ENCODE assay signal across 19 cellular contexts in genomic region chr1:113893267-113893666, GRCh38. TPM values are rescaled to one million over a fixed set of nuclear protein-coding genes. Genes with fewer than 3 reads are reported as not detected.
DNase-seq lines count a peak whose midpoint lies in the region; ATAC-seq, FAIRE-seq and TF ChIP-seq lines count a peak whose summit lies in the region.
"Had no signal": no experiment of that assay in that cellular context is flagged by ENCODE, and none has a peak within 500 bp of the region (broad histone marks: within the 10 kb centered on the region; RNA-seq: fewer than 3 reads in every experiment).

No MANE protein-coding gene starts in this region.

- POLR2A ChIA-PET in HepG2 (lab: Yijun Ruan, JAX) (no interaction called here), HEK293 (lab: Yijun Ruan, JAX) (interaction anchor here (1.4 to 1.5 kb wide), 2 partner anchors 9 to 11 kb away, joined by 3 read pairs; partner anchors contain the start of genes AP4B1 and DCLRE1B), MCF 10A (lab: Yijun Ruan, JAX) (interaction anchor here (1.8 kb wide), 1 partner anchor 11 kb away, joined by 5 read pairs; the partner anchor contains the start of gene AP4B1), OCI-LY7 (lab: Charles Lee) (interaction anchor here (0.7 to 2.0 kb wide), 4 partner anchors 10 to 24 kb away, joined by 3 to 7 read pairs (median 5); no protein-coding TSS in a partner anchor)

- BruUV-seq in HepG2 (replicated peaks; lab: Mats Ljungman, UMichigan) (no TSS peak), MCF 10A (replicated peaks; lab: Mats Ljungman, UMichigan) (no TSS peak), OCI-LY7 (replicated peaks; lab: Mats Ljungman, UMichigan) (no TSS peak)

- 83% methylated on average over 3 of the region's 3 CpGs for WGBS in HepG2 (ENCODE audit: low lambda C conversion rate)
- 71% methylated on average over 1 of the region's 3 CpGs for WGBS in right lobe of liver (ENCODE audit: insufficient coverage, low coverage, low lambda C conversion rate, missing lambda C conversion rate)

- peak overlapping the region; percentile 5 for H3K27ac Mint-ChIP-seq in stimulated activated memory B cell treated with anti-CD40 and anti-IgM and Interleukin-4, amounts not matched to agents 10 μg/mL and 1 μg/mL and 100 μg/mL, for 72 hours
- no peak overlapping the region for H3K27ac Mint-ChIP-seq in MCF 10A (ENCODE audit: low read depth, unreplicated experiment)

- H3K27me3 Mint-ChIP-seq in stimulated activated memory B cell treated with anti-CD40 and anti-IgM and Interleukin-4, amounts not matched to agents 10 μg/mL and 1 μg/mL and 100 μg/mL, for 72 hours, result no peaks in the 10 kb centered on the region
- no peaks in the 10 kb centered on the region for H3K27me3 Mint-ChIP-seq in MCF 10A (ENCODE audit: insufficient read depth, unreplicated experiment)
- H3K27me3 Mint-ChIP-seq: CD8-positive, alpha-beta memory T cell; IgD-negative memory B cell had no signal

- intact Hi-C loops in HepG2 (cut with micrococcal nuclease; ENCODE audit: unreplicated experiment), result no loop called here
- intact Hi-C loops in right lobe of liver (cut with DNase I), result no loop called here
- intact Hi-C loops in left colon (cut with DNase I, micrococcal nuclease), result loop anchor here in 1 of 2 donors (10.0 kb wide), 1 partner anchor 48 kb away; no protein-coding TSS in a partner anchor
- intact Hi-C loops in MCF 10A (cut with micrococcal nuclease), result no loop called here
- intact Hi-C loops in OCI-LY7 (cut with micrococcal nuclease; ENCODE audit: unreplicated experiment), result no loop called here

- no peak overlapping the region for H3K9ac ChIP-seq in HepG2 (ENCODE audit: insufficient read depth, low read depth, low read length)
- H3K9ac ChIP-seq: GM23248 had no signal

- H3K9me2 ChIP-seq in OCI-LY7 (ENCODE audit: insufficient read depth, low read length), result no peaks in the 10 kb centered on the region

- H3K4me3 ChIP-seq in HepG2 (replicated peaks in 1 of 3; ENCODE audit: insufficient read depth in 1 of 3, low read depth in 2 of 3, low read length in 3 of 3), result no peak overlapping the region
- no peak overlapping the region for H3K4me3 ChIP-seq in right lobe of liver
- no peak overlapping the region for H3K4me3 ChIP-seq in HEK293 (ENCODE audit: low read depth, low read length)
- no peak overlapping the region for H3K4me3 ChIP-seq in OCI-LY7 (ENCODE audit: low read depth, low read length, poor library complexity, severe bottlenecking)
- H3K4me3 ChIP-seq: GM23248 had no signal

- H4K20me1 ChIP-seq in HepG2 (ENCODE audit: insufficient read depth, low read length) (no peaks in the 10 kb centered on the region), OCI-LY7 (ENCODE audit: insufficient read depth, low read length) (no peaks in the 10 kb centered on the region)

- TF ChIP-seq POLR2A in HepG2 (IDR thresholded peaks at IDR 0.05; ENCODE audit: insufficient read depth in 1 of 2, low read depth in 2 of 2, low read length in 2 of 2), result no peak
- TF ChIP-seq POLR2A in right lobe of liver (IDR thresholded peaks at IDR 0.05), result no peak

- H3K36me3 ChIP-seq in HepG2 (replicated peaks in 1 of 2; ENCODE audit: control insufficient read depth in 1 of 2, insufficient read depth in 2 of 2, low read length in 2 of 2), result peaks cover 3 to 21% of the 10 kb centered on the region in 2 experiments; a peak in 3 of 5 replicates
- H3K36me3 ChIP-seq in right lobe of liver, result peaks cover 0 to 23% (median 5%) of the 10 kb centered on the region in 4 donors
- peaks cover 3 to 41% of the 10 kb centered on the region in 2 experiments for H3K36me3 ChIP-seq in HEK293 (ENCODE audit: control insufficient read depth in 2 of 2, insufficient read depth in 1 of 2, low read length in 2 of 2)
- peaks cover 51% of the 10 kb centered on the region for H3K36me3 ChIP-seq in OCI-LY7 (ENCODE audit: insufficient read depth, low read length)

- H2AFZ ChIP-seq in HepG2 (ENCODE audit: low read length) (no peak overlapping the region), OCI-LY7 (ENCODE audit: low read length) (no peak overlapping the region)
- H2AFZ ChIP-seq: GM23248 had no signal

- TF ChIP-seq EP300 in HepG2 (IDR thresholded peaks at IDR 0.05; ENCODE audit: low read depth in 2 of 2, low read length in 2 of 2) (no peak), HepG2 (CRISPR knock-in tag; IDR thresholded peaks at IDR 0.05; ENCODE audit: borderline replicate concordance) (no peak)

- H3K4me3 Mint-ChIP-seq in stimulated activated memory B cell treated with anti-CD40 and anti-IgM and Interleukin-4, amounts not matched to agents 10 μg/mL and 1 μg/mL and 100 μg/mL, for 72 hours, result no peak overlapping the region
- H3K4me3 Mint-ChIP-seq in MCF 10A (ENCODE audit: unreplicated experiment), result no peak overlapping the region
- H3K4me3 Mint-ChIP-seq: CD8-positive, alpha-beta memory T cell; IgD-negative memory B cell had no signal

- CTCF ChIA-PET in HepG2 (lab: Yijun Ruan, JAX; ENCODE audit: low intra/inter-chr PET ratio, low total read pairs), result no interaction called here
- CTCF ChIA-PET in HEK293 (lab: Yijun Ruan, JAX), result interaction anchor here (0.6 kb wide), 1 partner anchor 37 kb away, joined by 3 read pairs; no protein-coding TSS in a partner anchor
- CTCF ChIA-PET in MCF 10A (lab: Yijun Ruan, JAX), result no interaction called here
- CTCF ChIA-PET in OCI-LY7 (lab: Charles Lee; ENCODE audit: unreplicated experiment), result no interaction called here

- DNase-seq in HepG2 (ENCODE audit: low spot score), result no peak
- DNase-seq in right lobe of liver, result no peak
- DNase-seq in left colon, result no peak
- no peak for DNase-seq in MCF 10A (ENCODE audit: unreplicated experiment)
- DNase-seq in OCI-LY7 (ENCODE audit: low spot score), result no peak
- DNase-seq: ACHN; BE2C; Caco-2; CD8-positive, alpha-beta memory T cell; GF-D8; GM23248 had no signal

- H3K4me2 ChIP-seq in HepG2 (ENCODE audit: low read depth, low read length), result no peak overlapping the region
- no peak overlapping the region for H3K4me2 ChIP-seq in OCI-LY7 (ENCODE audit: low read length)

- H3K27ac ChIP-seq in HepG2 (ENCODE audit: extremely low read length, insufficient read depth, low read length), result no peak overlapping the region
- no peak overlapping the region for H3K27ac ChIP-seq in right lobe of liver
- H3K27ac ChIP-seq in HEK293 (ENCODE audit: extremely low read depth, low read depth, low read length), result no peak overlapping the region
- no peak overlapping the region for H3K27ac ChIP-seq in OCI-LY7 (ENCODE audit: low read depth, low read length, poor library complexity, severe bottlenecking)
- H3K27ac ChIP-seq: C4-2B, GM23248 had no signal

- TF ChIP-seq CTCF in HepG2 (CRISPR knock-in tag; IDR thresholded peaks at IDR 0.05), result no peak
- no peak for TF ChIP-seq CTCF in right lobe of liver (IDR thresholded peaks at IDR 0.05)
- TF ChIP-seq CTCF in HEK293 (tag by site-specific recombination; IDR thresholded peaks at IDR 0.05), result no peak
- no peak for TF ChIP-seq CTCF in MCF 10A (IDR thresholded peaks at IDR 0.05; ENCODE audit: unreplicated experiment)
- no peak for TF ChIP-seq CTCF in OCI-LY7 (conservative IDR thresholded peaks at IDR 0.05; ENCODE audit: low read length)

- ATAC-seq in HepG2 (no peak), right lobe of liver (no peak), left colon (peak; percentile 37), GM18867 (IDR thresholded peaks at IDR 0.05; ENCODE audit: unreplicated experiment) (no peak)
- ATAC-seq in stimulated activated memory B cell treated with anti-CD40 and anti-IgM and Interleukin-4, amounts not matched to agents 10 μg/mL and 1 μg/mL and 100 μg/mL, for 72 hours, result no peak
- ATAC-seq: HCT116 had no signal

- H3K9me3 Mint-ChIP-seq in stimulated activated memory B cell treated with anti-CD40 and anti-IgM and Interleukin-4, amounts not matched to agents 10 μg/mL and 1 μg/mL and 100 μg/mL, for 72 hours, result no peaks in the 10 kb centered on the region
- H3K9me3 Mint-ChIP-seq in MCF 10A (ENCODE audit: unreplicated experiment), result no peaks in the 10 kb centered on the region
- H3K9me3 Mint-ChIP-seq: CD8-positive, alpha-beta memory T cell; IgD-negative memory B cell had no signal

- peaks cover 44% of the 10 kb centered on the region for H3K36me3 Mint-ChIP-seq in stimulated activated memory B cell treated with anti-CD40 and anti-IgM and Interleukin-4, amounts not matched to agents 10 μg/mL and 1 μg/mL and 100 μg/mL, for 72 hours
- peaks cover 34% of the 10 kb centered on the region for H3K36me3 Mint-ChIP-seq in MCF 10A (ENCODE audit: insufficient read depth, unreplicated experiment)

- H3K9me3 ChIP-seq in HepG2 (ENCODE audit: low read length) (no peaks in the 10 kb centered on the region), right lobe of liver (no peaks in the 10 kb centered on the region), HEK293 (ENCODE audit: control insufficient read depth, insufficient read depth, low read depth, low read length) (no peaks in the 10 kb centered on the region), OCI-LY7 (ENCODE audit: low read length) (no peaks in the 10 kb centered on the region)
- H3K9me3 ChIP-seq: BE2C, Caco-2 had no signal

- no peak for FAIRE-seq in HepG2 (lab: Jason Lieb, UNC)
- FAIRE-seq: GM18507, H54 had no signal

- in situ Hi-C loops in HepG2 (cut with HindIII; ENCODE audit: extremely low pct_ligation_motif_present, low pct_unique_long_range_greater_than_20kb), result no loop called here

- H3K79me2 ChIP-seq in HepG2 (ENCODE audit: insufficient read depth, low read length) (no peaks in the 10 kb centered on the region), OCI-LY7 (ENCODE audit: insufficient read depth, low read depth, low read length) (no peaks in the 10 kb centered on the region)

- no peak for TF ChIP-seq RAD21 in HepG2 (CRISPR knock-in tag; IDR thresholded peaks at IDR 0.05)

- H3K27me3 ChIP-seq in HepG2 (ENCODE audit: control insufficient read depth in 1 of 2, insufficient read depth in 2 of 2, low read length in 2 of 2) (no peaks in the 10 kb centered on the region), right lobe of liver (no peaks in the 10 kb centered on the region)
- H3K27me3 ChIP-seq: BE2C had no signal

- no peaks in the 10 kb centered on the region for H3K4me1 ChIP-seq in HepG2 (ENCODE audit: insufficient read depth, low read length)
- no peaks in the 10 kb centered on the region for H3K4me1 ChIP-seq in right lobe of liver
- no peaks in the 10 kb centered on the region for H3K4me1 ChIP-seq in HEK293 (ENCODE audit: control insufficient read depth, insufficient read depth, low read length)
- no peaks in the 10 kb centered on the region for H3K4me1 ChIP-seq in OCI-LY7 (ENCODE audit: insufficient read depth, low read length, poor library complexity, severe bottlenecking)
- H3K4me1 ChIP-seq: BE2C, Caco-2 had no signal

- no peaks in the 10 kb centered on the region for H3K4me1 Mint-ChIP-seq in stimulated activated memory B cell treated with anti-CD40 and anti-IgM and Interleukin-4, amounts not matched to agents 10 μg/mL and 1 μg/mL and 100 μg/mL, for 72 hours
- no peaks in the 10 kb centered on the region for H3K4me1 Mint-ChIP-seq in MCF 10A (ENCODE audit: insufficient read depth, unreplicated experiment)

RNA-seq across cellular contexts. Expression of gene BCL2L15, which starts 5.9 kb away (rescaled TPM):
- total RNA-seq in HepG2 (2016; rRNA removed; fragmentation: Illumina TruSeq; extraction: Trizol) (0.27 TPM in 1 of 2 replicates, not detected in the other), right lobe of liver (under 1 TPM in 5 of 6 experiments, not detected in 1; 0.06 to 0.73 (median 0.13) TPM), left colon (100 to 1,000 TPM; 157 to 187 TPM), MCF 10A (2022) (0.27 and 2.3 TPM in 2 replicates), OCI-LY7 (2022) (1.1 and 1.5 TPM in 2 replicates)
- total RNA-seq in HepG2 (2016; cell fraction: cytosol; rRNA removed; fragmentation: Illumina TruSeq; extraction: Trizol; ENCODE audit: low read depth), result not detected in 2 replicates
- total RNA-seq in HepG2 (2016; cell fraction: insoluble cytoplasmic fraction; rRNA removed; fragmentation: Illumina TruSeq; extraction: Trizol), result 0.04 and 0.09 TPM in 2 replicates
- total RNA-seq in HepG2 (2016; cell fraction: membrane; rRNA removed; fragmentation: Illumina TruSeq; extraction: Trizol), result 0.07 TPM in 1 of 2 replicates, not detected in the other
- 0.09 and 0.22 TPM in 2 replicates for total RNA-seq in HepG2 (2016; cell fraction: nucleus; rRNA removed; fragmentation: Illumina TruSeq; extraction: Trizol)
- polyA plus RNA-seq in HepG2 (2011; rRNA removed), result 0.03 TPM in 2 replicates
- not detected in 2 replicates for polyA plus RNA-seq in HepG2 (2011; cell fraction: cytosol; rRNA removed)
- 0.09 and 0.11 TPM in 2 replicates for polyA plus RNA-seq in HepG2 (2011; cell fraction: nucleus; rRNA removed)
- 0.03 TPM in 1 of 2 replicates, not detected in the other for polyA plus RNA-seq in HepG2 (2012)
- not detected in 2 replicates for polyA plus RNA-seq in HepG2 (2016; cell fraction: cytosol; fragmentation: Illumina TruSeq; extraction: Trizol; ENCODE audit: low read depth)
- polyA plus RNA-seq in HepG2 (2016; cell fraction: insoluble cytoplasmic fraction; fragmentation: Illumina TruSeq; extraction: Trizol; ENCODE audit: low read depth), result not detected in 2 replicates
- polyA plus RNA-seq in HepG2 (2016; cell fraction: membrane; fragmentation: Illumina TruSeq; extraction: Trizol; ENCODE audit: low read depth), result not detected in 2 replicates
- polyA plus RNA-seq in HepG2 (2016; cell fraction: nucleus; fragmentation: Illumina TruSeq; extraction: Trizol; ENCODE audit: insufficient read depth, low read depth), result 1.1 and 1.3 TPM in 2 replicates
- polyA minus RNA-seq in HepG2 (2011; rRNA and poly(A)+ RNA removed; ENCODE audit: low replicate concordance), result 0.47 TPM in 1 of 2 replicates, not detected in the other
- not detected in 2 replicates for polyA minus RNA-seq in HepG2 (2011; cell fraction: cytosol; rRNA and poly(A)+ RNA removed)
- 0.37 and 0.52 TPM in 2 replicates for polyA minus RNA-seq in HepG2 (2011; cell fraction: nucleus; rRNA and poly(A)+ RNA removed)
- total RNA-seq in OCI-LY7 (2014; rRNA removed; shearing (Covaris generic)), result 0.46 and 0.82 TPM in 2 replicates
- polyA plus RNA-seq: CD8-positive, alpha-beta memory T cell; GM23248; IgD-negative memory B cell had no signal

RNA-seq across cellular contexts. Expression of gene AP4B1, which starts 11.3 kb away (rescaled TPM):
- 9.7 and 12.0 TPM in 2 replicates for total RNA-seq in HepG2 (2016; rRNA removed; fragmentation: Illumina TruSeq; extraction: Trizol)
- total RNA-seq in HepG2 (2016; cell fraction: cytosol; rRNA removed; fragmentation: Illumina TruSeq; extraction: Trizol; ENCODE audit: low read depth), result 2.7 and 3.8 TPM in 2 replicates
- total RNA-seq in HepG2 (2016; cell fraction: insoluble cytoplasmic fraction; rRNA removed; fragmentation: Illumina TruSeq; extraction: Trizol), result 11.0 TPM in 2 replicates
- total RNA-seq in HepG2 (2016; cell fraction: membrane; rRNA removed; fragmentation: Illumina TruSeq; extraction: Trizol), result 3.2 and 4.5 TPM in 2 replicates
- 9.5 and 10.7 TPM in 2 replicates for total RNA-seq in HepG2 (2016; cell fraction: nucleus; rRNA removed; fragmentation: Illumina TruSeq; extraction: Trizol)
- 7.7 and 8.5 TPM in 2 replicates for polyA plus RNA-seq in HepG2 (2011; rRNA removed)
- 3.2 and 3.9 TPM in 2 replicates for polyA plus RNA-seq in HepG2 (2011; cell fraction: cytosol; rRNA removed)
- 19.9 and 25.7 TPM in 2 replicates for polyA plus RNA-seq in HepG2 (2011; cell fraction: nucleus; rRNA removed)
- polyA plus RNA-seq in HepG2 (2012), result 5.9 and 7.4 TPM in 2 replicates
- polyA plus RNA-seq in HepG2 (2016; cell fraction: cytosol; fragmentation: Illumina TruSeq; extraction: Trizol; ENCODE audit: low read depth), result 0.76 and 0.99 TPM in 2 replicates
- polyA plus RNA-seq in HepG2 (2016; cell fraction: insoluble cytoplasmic fraction; fragmentation: Illumina TruSeq; extraction: Trizol; ENCODE audit: low read depth), result 7.3 and 8.2 TPM in 2 replicates
- 1.7 and 1.8 TPM in 2 replicates for polyA plus RNA-seq in HepG2 (2016; cell fraction: membrane; fragmentation: Illumina TruSeq; extraction: Trizol; ENCODE audit: low read depth)
- 25.9 and 26.7 TPM in 2 replicates for polyA plus RNA-seq in HepG2 (2016; cell fraction: nucleus; fragmentation: Illumina TruSeq; extraction: Trizol; ENCODE audit: insufficient read depth, low read depth)
- 6.5 and 29.5 TPM in 2 replicates for polyA minus RNA-seq in HepG2 (2011; rRNA and poly(A)+ RNA removed; ENCODE audit: low replicate concordance)
- 4.1 and 4.3 TPM in 2 replicates for polyA minus RNA-seq in HepG2 (2011; cell fraction: cytosol; rRNA and poly(A)+ RNA removed)
- polyA minus RNA-seq in HepG2 (2011; cell fraction: nucleus; rRNA and poly(A)+ RNA removed), result 33.3 and 38.8 TPM in 2 replicates
- total RNA-seq in right lobe of liver, result 1 to 10 TPM; 6.0 to 9.0 (median 7.0) TPM
- total RNA-seq in left colon, result 10 to 100 TPM; 19.0 to 22.6 TPM
- total RNA-seq in MCF 10A (2022), result 20.4 and 21.3 TPM in 2 replicates
- total RNA-seq in OCI-LY7 (2014; rRNA removed; shearing (Covaris generic)), result 37.7 and 45.3 TPM in 2 replicates
- 40.5 and 42.5 TPM in 2 replicates for total RNA-seq in OCI-LY7 (2022)

RNA-seq across cellular contexts. Expression of gene DCLRE1B, which starts 11.9 kb away (rescaled TPM):
- total RNA-seq in HepG2 (2016; rRNA removed; fragmentation: Illumina TruSeq; extraction: Trizol), result 8.0 and 11.5 TPM in 2 replicates
- total RNA-seq in HepG2 (2016; cell fraction: cytosol; rRNA removed; fragmentation: Illumina TruSeq; extraction: Trizol; ENCODE audit: low read depth), result 1.3 and 1.4 TPM in 2 replicates
- total RNA-seq in HepG2 (2016; cell fraction: insoluble cytoplasmic fraction; rRNA removed; fragmentation: Illumina TruSeq; extraction: Trizol), result 7.3 and 9.5 TPM in 2 replicates
- 5.6 and 5.7 TPM in 2 replicates for total RNA-seq in HepG2 (2016; cell fraction: membrane; rRNA removed; fragmentation: Illumina TruSeq; extraction: Trizol)
- 3.4 and 4.6 TPM in 2 replicates for total RNA-seq in HepG2 (2016; cell fraction: nucleus; rRNA removed; fragmentation: Illumina TruSeq; extraction: Trizol)
- 2.3 and 2.7 TPM in 2 replicates for polyA plus RNA-seq in HepG2 (2011; rRNA removed)
- 2.3 and 2.9 TPM in 2 replicates for polyA plus RNA-seq in HepG2 (2011; cell fraction: cytosol; rRNA removed)
- 1.4 and 1.5 TPM in 2 replicates for polyA plus RNA-seq in HepG2 (2011; cell fraction: nucleus; rRNA removed)
- 4.4 and 6.4 TPM in 2 replicates for polyA plus RNA-seq in HepG2 (2012)
- polyA plus RNA-seq in HepG2 (2016; cell fraction: cytosol; fragmentation: Illumina TruSeq; extraction: Trizol; ENCODE audit: low read depth), result 1.1 and 1.4 TPM in 2 replicates
- polyA plus RNA-seq in HepG2 (2016; cell fraction: insoluble cytoplasmic fraction; fragmentation: Illumina TruSeq; extraction: Trizol; ENCODE audit: low read depth), result 12.5 and 13.5 TPM in 2 replicates
- 3.2 and 5.2 TPM in 2 replicates for polyA plus RNA-seq in HepG2 (2016; cell fraction: membrane; fragmentation: Illumina TruSeq; extraction: Trizol; ENCODE audit: low read depth)
- polyA plus RNA-seq in HepG2 (2016; cell fraction: nucleus; fragmentation: Illumina TruSeq; extraction: Trizol; ENCODE audit: insufficient read depth, low read depth), result 6.1 and 6.6 TPM in 2 replicates
- 5.8 and 20.0 TPM in 2 replicates for polyA minus RNA-seq in HepG2 (2011; rRNA and poly(A)+ RNA removed; ENCODE audit: low replicate concordance)
- polyA minus RNA-seq in HepG2 (2011; cell fraction: cytosol; rRNA and poly(A)+ RNA removed), result 2.1 and 2.3 TPM in 2 replicates
- 1.4 and 1.7 TPM in 2 replicates for polyA minus RNA-seq in HepG2 (2011; cell fraction: nucleus; rRNA and poly(A)+ RNA removed)
- total RNA-seq in right lobe of liver, result 1 to 10 TPM; 1.6 to 3.3 (median 1.9) TPM
- 1 to 10 TPM; 3.0 to 4.2 TPM for total RNA-seq in left colon
- total RNA-seq in MCF 10A (2022), result 6.9 and 8.1 TPM in 2 replicates
- 17.3 and 20.1 TPM in 2 replicates for total RNA-seq in OCI-LY7 (2014; rRNA removed; shearing (Covaris generic))
- total RNA-seq in OCI-LY7 (2022), result 20.8 and 20.9 TPM in 2 replicates

RNA-seq across cellular contexts. Expression of gene PTPN22, which starts 21.8 kb away (rescaled TPM):
- total RNA-seq in HepG2 (2016; rRNA removed; fragmentation: Illumina TruSeq; extraction: Trizol) (not detected in 2 replicates), right lobe of liver (1 to 10 TPM in 4 of 6 experiments, under 1 TPM in 2; 0.48 to 1.6 (median 1.2) TPM), left colon (1 to 10 TPM; 5.6 to 5.7 TPM), MCF 10A (2022) (0.42 and 0.89 TPM in 2 replicates), OCI-LY7 (2022) (53.5 and 63.0 TPM in 2 replicates)
- not detected in 2 replicates for total RNA-seq in HepG2 (2016; cell fraction: cytosol; rRNA removed; fragmentation: Illumina TruSeq; extraction: Trizol; ENCODE audit: low read depth)
- total RNA-seq in HepG2 (2016; cell fraction: insoluble cytoplasmic fraction; rRNA removed; fragmentation: Illumina TruSeq; extraction: Trizol), result not detected in 2 replicates
- 0.06 TPM in 1 of 2 replicates, not detected in the other for total RNA-seq in HepG2 (2016; cell fraction: membrane; rRNA removed; fragmentation: Illumina TruSeq; extraction: Trizol)
- not detected in 2 replicates for total RNA-seq in HepG2 (2016; cell fraction: nucleus; rRNA removed; fragmentation: Illumina TruSeq; extraction: Trizol)
- not detected in 2 replicates for polyA plus RNA-seq in HepG2 (2011; rRNA removed)
- polyA plus RNA-seq in HepG2 (2011; cell fraction: cytosol; rRNA removed), result not detected in 2 replicates
- not detected in 2 replicates for polyA plus RNA-seq in HepG2 (2011; cell fraction: nucleus; rRNA removed)
- polyA plus RNA-seq in HepG2 (2012), result not detected in 2 replicates
- polyA plus RNA-seq in HepG2 (2016; cell fraction: cytosol; fragmentation: Illumina TruSeq; extraction: Trizol; ENCODE audit: low read depth), result not detected in 2 replicates
- not detected in 2 replicates for polyA plus RNA-seq in HepG2 (2016; cell fraction: insoluble cytoplasmic fraction; fragmentation: Illumina TruSeq; extraction: Trizol; ENCODE audit: low read depth)
- not detected in 2 replicates for polyA plus RNA-seq in HepG2 (2016; cell fraction: membrane; fragmentation: Illumina TruSeq; extraction: Trizol; ENCODE audit: low read depth)
- not detected in 2 replicates for polyA plus RNA-seq in HepG2 (2016; cell fraction: nucleus; fragmentation: Illumina TruSeq; extraction: Trizol; ENCODE audit: insufficient read depth, low read depth)
- polyA minus RNA-seq in HepG2 (2011; rRNA and poly(A)+ RNA removed; ENCODE audit: low replicate concordance), result not detected in 2 replicates
- polyA minus RNA-seq in HepG2 (2011; cell fraction: cytosol; rRNA and poly(A)+ RNA removed), result not detected in 2 replicates
- not detected in 2 replicates for polyA minus RNA-seq in HepG2 (2011; cell fraction: nucleus; rRNA and poly(A)+ RNA removed)
- total RNA-seq in OCI-LY7 (2014; rRNA removed; shearing (Covaris generic)), result 27.5 and 29.4 TPM in 2 replicates
- total RNA-seq: Caco-2 had no signal

RNA-seq across cellular contexts. Expression of gene HIPK1, which starts 35.9 kb away (rescaled TPM):
- total RNA-seq in HepG2 (2016; rRNA removed; fragmentation: Illumina TruSeq; extraction: Trizol) (20.8 and 28.9 TPM in 2 replicates), right lobe of liver (10 to 100 TPM; 19.0 to 29.6 (median 23.5) TPM), left colon (10 to 100 TPM; 67.4 to 68.2 TPM), MCF 10A (2022) (46.7 and 50.2 TPM in 2 replicates), OCI-LY7 (2022) (50.2 and 52.6 TPM in 2 replicates)
- 2.6 and 3.3 TPM in 2 replicates for total RNA-seq in HepG2 (2016; cell fraction: cytosol; rRNA removed; fragmentation: Illumina TruSeq; extraction: Trizol; ENCODE audit: low read depth)
- 21.2 and 27.9 TPM in 2 replicates for total RNA-seq in HepG2 (2016; cell fraction: insoluble cytoplasmic fraction; rRNA removed; fragmentation: Illumina TruSeq; extraction: Trizol)
- 9.1 and 10.1 TPM in 2 replicates for total RNA-seq in HepG2 (2016; cell fraction: membrane; rRNA removed; fragmentation: Illumina TruSeq; extraction: Trizol)
- total RNA-seq in HepG2 (2016; cell fraction: nucleus; rRNA removed; fragmentation: Illumina TruSeq; extraction: Trizol), result 17.6 and 20.7 TPM in 2 replicates
- polyA plus RNA-seq in HepG2 (2011; rRNA removed), result 31.8 and 33.4 TPM in 2 replicates
- 23.7 and 24.9 TPM in 2 replicates for polyA plus RNA-seq in HepG2 (2011; cell fraction: cytosol; rRNA removed)
- 27.2 and 33.2 TPM in 2 replicates for polyA plus RNA-seq in HepG2 (2011; cell fraction: nucleus; rRNA removed)
- 17.6 and 21.9 TPM in 2 replicates for polyA plus RNA-seq in HepG2 (2012)
- polyA plus RNA-seq in HepG2 (2016; cell fraction: cytosol; fragmentation: Illumina TruSeq; extraction: Trizol; ENCODE audit: low read depth), result 0.47 and 0.53 TPM in 2 replicates
- polyA plus RNA-seq in HepG2 (2016; cell fraction: insoluble cytoplasmic fraction; fragmentation: Illumina TruSeq; extraction: Trizol; ENCODE audit: low read depth), result 22.0 and 23.3 TPM in 2 replicates
- 3.1 and 4.1 TPM in 2 replicates for polyA plus RNA-seq in HepG2 (2016; cell fraction: membrane; fragmentation: Illumina TruSeq; extraction: Trizol; ENCODE audit: low read depth)
- 21.7 and 22.1 TPM in 2 replicates for polyA plus RNA-seq in HepG2 (2016; cell fraction: nucleus; fragmentation: Illumina TruSeq; extraction: Trizol; ENCODE audit: insufficient read depth, low read depth)
- polyA minus RNA-seq in HepG2 (2011; rRNA and poly(A)+ RNA removed; ENCODE audit: low replicate concordance), result 188 and 239 TPM in 2 replicates
- 49.5 and 56.5 TPM in 2 replicates for polyA minus RNA-seq in HepG2 (2011; cell fraction: cytosol; rRNA and poly(A)+ RNA removed)
- polyA minus RNA-seq in HepG2 (2011; cell fraction: nucleus; rRNA and poly(A)+ RNA removed), result 32.8 and 43.5 TPM in 2 replicates
- total RNA-seq in OCI-LY7 (2014; rRNA removed; shearing (Covaris generic)), result 17.3 and 20.4 TPM in 2 replicates

Comparison
In these comparisons a context has a peak if more than half of its experiments do, and no peak if none do; other contexts are left out.
1. RNA of gene BCL2L15, which starts 5.9 kb away (total RNA-seq): 157 to 187 TPM in left colon; 0.27 to 2.3 TPM in MCF 10A, 0.46 to 1.5 TPM in OCI-LY7, 0.04 to 0.27 TPM in HepG2 and 0.06 to 0.73 TPM in right lobe of liver; every median in the first group is over 10 times any median in the second.
2. Of the 63 proteins assayed by ChIP-seq in both HepG2 and HEK293: peak only in HepG2: none; only in HEK293: none; in both: ZNF121; in neither: 62.